8 cellular contexts compared by ENCODE assay signal in the genomic region with DNA sequence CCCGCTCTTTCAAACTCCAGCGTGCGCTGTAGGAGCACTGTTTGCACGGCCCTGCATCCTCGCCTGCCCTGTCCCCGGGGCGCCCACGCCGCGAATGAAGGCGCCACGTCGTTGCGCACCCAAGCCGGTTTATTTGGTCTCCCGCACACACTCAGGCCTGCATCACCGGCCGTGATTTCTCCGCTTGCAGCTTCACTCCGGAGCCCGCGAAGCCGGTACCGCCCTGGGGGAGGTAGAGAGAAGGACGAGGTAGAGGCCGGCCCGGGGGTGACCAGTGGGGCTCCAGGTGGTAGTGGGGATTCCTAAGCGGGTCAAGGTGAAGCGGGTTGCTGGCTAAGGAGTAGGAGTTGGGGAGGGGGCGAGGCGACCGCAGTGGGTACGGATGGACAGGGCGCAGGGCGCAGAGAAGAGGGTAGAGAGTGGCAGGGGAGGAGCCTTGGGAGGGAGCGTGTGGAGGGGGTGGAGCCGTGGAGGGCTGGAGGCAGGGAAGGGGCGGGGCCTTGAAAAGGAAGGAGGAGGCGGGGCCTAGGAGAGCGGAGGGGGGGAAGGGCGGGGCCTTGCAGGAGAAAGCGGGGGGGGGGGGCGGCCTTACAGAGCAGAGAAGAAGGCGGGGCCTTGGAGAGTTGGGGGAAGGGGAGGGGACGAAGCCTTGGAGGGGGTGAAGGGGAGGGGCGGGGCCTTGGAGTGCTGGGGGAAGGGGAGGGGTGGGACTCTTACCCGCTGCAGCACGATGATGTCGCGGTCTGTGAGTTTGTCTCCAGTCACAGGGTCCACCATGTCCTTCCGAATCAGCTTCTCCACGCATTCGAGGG. TPM values are rescaled to one million over a fixed set of nuclear protein-coding genes. Genes with fewer than 3 reads are reported as not detected.
DNase-seq lines count a peak whose midpoint lies in the region; ATAC-seq lines count a peak whose summit lies in the region.

No MANE protein-coding gene starts in this region.

- H3K27me3 ChIP-seq in CD8-positive, alpha-beta memory T cell (ENCODE audit: insufficient read depth, low read length, poor library complexity, severe bottlenecking) = no peaks in the 10 kb centered on the region
- H3K27me3 ChIP-seq in SJCRH30 = no peaks in the 10 kb centered on the region

- no peaks in the 10 kb centered on the region for H3K9me3 ChIP-seq in CD8-positive, alpha-beta memory T cell (ENCODE audit: low read length)
- H3K9me3 ChIP-seq in SJCRH30 (replicated peaks) = no peaks in the 10 kb centered on the region

- peak; percentile 26 for ATAC-seq in activated naive CD8-positive, alpha-beta T cell treated with anti-CD3 and anti-CD28 coated beads, Interleukin-2, amount 10 ng/mL, durations not matched to agents 7 days and 5 days (ENCODE audit: low read depth)
- ATAC-seq in HG02884 (IDR thresholded peaks at IDR 0.05; ENCODE audit: unreplicated experiment) = no peak

- peak overlapping the region in 6 of 8 donors; percentile 79 to 99 (median 88) for H3K27ac Mint-ChIP-seq in CD8-positive, alpha-beta memory T cell
- peak overlapping the region; percentile 92 for H3K27ac Mint-ChIP-seq in activated naive CD8-positive, alpha-beta T cell treated with anti-CD3 and anti-CD28 coated beads, Interleukin-2, amount 10 ng/mL, durations not matched to agents 7 days and 5 days

- peak; percentile 66 to 89 (median 74) for DNase-seq in CD8-positive, alpha-beta memory T cell
- DNase-seq in SJCRH30 (peak; percentile 64 to 73), islet precursor cell (peak; percentile 95), NCI-H524 treated with DMSO at 0.1 percent for 48 hours (lab: John Stamatoyannopoulos, UW) (no peak), retina (no peak)
- peak; percentile 82 for DNase-seq in activated naive CD8-positive, alpha-beta T cell treated with anti-CD3 and anti-CD28 coated beads, Interleukin-2, amount 10 ng/mL, durations not matched to agents 7 days and 5 days
- peak; percentile 44 to 77 for DNase-seq in stimulated activated CD8-positive, alpha-beta memory T cell treated with anti-CD3 and anti-CD28 coated beads, Interleukin-2, amount 100 ng/mL, for 48 hours (ENCODE audit: low read depth in 2 of 2)

- H3K4me3 Mint-ChIP-seq in CD8-positive, alpha-beta memory T cell = peak overlapping the region in 6 of 7 donors; percentile 54 to 84 (median 71)
- H3K4me3 Mint-ChIP-seq in activated naive CD8-positive, alpha-beta T cell treated with anti-CD3 and anti-CD28 coated beads, Interleukin-2, amount 10 ng/mL, durations not matched to agents 7 days and 5 days = peak overlapping the region; percentile 58

- no peaks in the 10 kb centered on the region for H3K9me3 Mint-ChIP-seq in CD8-positive, alpha-beta memory T cell
- no peaks in the 10 kb centered on the region for H3K9me3 Mint-ChIP-seq in activated naive CD8-positive, alpha-beta T cell treated with anti-CD3 and anti-CD28 coated beads, Interleukin-2, amount 10 ng/mL, durations not matched to agents 7 days and 5 days

- H3K27me3 Mint-ChIP-seq in CD8-positive, alpha-beta memory T cell = peaks cover 0 to 4% of the 10 kb centered on the region in 2 donors
- no peaks in the 10 kb centered on the region for H3K27me3 Mint-ChIP-seq in activated naive CD8-positive, alpha-beta T cell treated with anti-CD3 and anti-CD28 coated beads, Interleukin-2, amount 10 ng/mL, durations not matched to agents 7 days and 5 days

- H3K4me1 ChIP-seq in CD8-positive, alpha-beta memory T cell (ENCODE audit: insufficient read depth, low read length) = peaks cover 88% of the 10 kb centered on the region
- peaks cover 11% of the 10 kb centered on the region for H3K4me1 ChIP-seq in SJCRH30

- CTCF ChIA-PET in CD8-positive, alpha-beta memory T cell (lab: Charles Lee) = interaction anchor here (11.4 to 11.7 kb wide), 2 partner anchors 7 to 15 kb away, joined by 103 to 128 read pairs; no protein-coding TSS in a partner anchor

- no peak overlapping the region for H3K27ac ChIP-seq in CD8-positive, alpha-beta memory T cell (ENCODE audit: low read depth, low read length)
- H3K27ac ChIP-seq in SJCRH30 = no peak overlapping the region

- H3K4me1 Mint-ChIP-seq in CD8-positive, alpha-beta memory T cell = peaks cover 69 to 75% (median 71%) of the 10 kb centered on the region in 3 donors
- peaks cover 73% of the 10 kb centered on the region for H3K4me1 Mint-ChIP-seq in activated naive CD8-positive, alpha-beta T cell treated with anti-CD3 and anti-CD28 coated beads, Interleukin-2, amount 10 ng/mL, durations not matched to agents 7 days and 5 days

- H3K36me3 Mint-ChIP-seq in CD8-positive, alpha-beta memory T cell = peaks cover 12 to 49% (median 12%) of the 10 kb centered on the region in 3 donors
- peaks cover 34% of the 10 kb centered on the region for H3K36me3 Mint-ChIP-seq in activated naive CD8-positive, alpha-beta T cell treated with anti-CD3 and anti-CD28 coated beads, Interleukin-2, amount 10 ng/mL, durations not matched to agents 7 days and 5 days

- H3K36me3 ChIP-seq in CD8-positive, alpha-beta memory T cell (ENCODE audit: insufficient read depth, low read length) = peaks cover 35% of the 10 kb centered on the region
- peaks cover 32% of the 10 kb centered on the region for H3K36me3 ChIP-seq in SJCRH30

- H3K4me3 ChIP-seq in CD8-positive, alpha-beta memory T cell (ENCODE audit: low read length) = peak overlapping the region; percentile 37
- H3K4me3 ChIP-seq in SJCRH30 = no peak overlapping the region

- POLR2A ChIA-PET in CD8-positive, alpha-beta memory T cell (lab: Charles Lee) = interaction anchor here (0.7 to 1.0 kb wide), 2 partner anchors 82 to 108 kb away, joined by 3 read pairs; a partner anchor contains a TSS
- POLR2A ChIA-PET in activated naive CD8-positive, alpha-beta T cell treated with anti-CD3 and anti-CD28 coated beads, Interleukin-2, amount 10 ng/mL, durations not matched to agents 7 days and 5 days (lab: Charles Lee) = interaction anchor here (0.7 to 5.5 kb wide), 7 partner anchors 11 to 84 kb away, joined by 3 to 41 read pairs (median 3); a partner anchor contains a TSS

RNA-seq across cellular contexts. Expression of a gene that starts 24.6 kb away (rescaled TPM):
- total RNA-seq in CD8-positive, alpha-beta memory T cell = 10 to 100 TPM; 62.5 to 64.3 TPM
- polyA plus RNA-seq in CD8-positive, alpha-beta memory T cell = 414 TPM
- 54.2 and 66.5 TPM in 2 replicates for total RNA-seq in SJCRH30 (2014; rRNA removed; shearing (Covaris generic))
- total RNA-seq in activated naive CD8-positive, alpha-beta T cell treated with anti-CD3 and anti-CD28 coated beads, Interleukin-2, amount 10 ng/mL, durations not matched to agents 7 days and 5 days = 100 to 1,000 TPM; 122 to 125 TPM

RNA-seq across cellular contexts. Expression of a gene that starts 25.3 kb away (rescaled TPM):
- 1 to 10 TPM; 1.2 TPM for total RNA-seq in CD8-positive, alpha-beta memory T cell
- polyA plus RNA-seq in CD8-positive, alpha-beta memory T cell = 0.24 TPM
- total RNA-seq in SJCRH30 (2014; rRNA removed; shearing (Covaris generic)) = 0.51 and 0.58 TPM in 2 replicates
- 1 to 10 TPM; 1.5 to 2.3 TPM for total RNA-seq in activated naive CD8-positive, alpha-beta T cell treated with anti-CD3 and anti-CD28 coated beads, Interleukin-2, amount 10 ng/mL, durations not matched to agents 7 days and 5 days

RNA-seq across cellular contexts. Expression of a gene that starts 28.0 kb away (rescaled TPM):
- 1 to 10 TPM; 1.4 to 1.7 TPM for total RNA-seq in CD8-positive, alpha-beta memory T cell
- 2.1 TPM for polyA plus RNA-seq in CD8-positive, alpha-beta memory T cell
- 2.8 and 3.4 TPM in 2 replicates for total RNA-seq in SJCRH30 (2014; rRNA removed; shearing (Covaris generic))
- 1 to 10 TPM; 1.6 to 2.4 TPM for total RNA-seq in activated naive CD8-positive, alpha-beta T cell treated with anti-CD3 and anti-CD28 coated beads, Interleukin-2, amount 10 ng/mL, durations not matched to agents 7 days and 5 days

RNA-seq across cellular contexts. Expression of a gene that starts 35.2 kb away (rescaled TPM):
- 10 to 100 TPM; 25.9 to 27.5 TPM for total RNA-seq in CD8-positive, alpha-beta memory T cell
- polyA plus RNA-seq in CD8-positive, alpha-beta memory T cell = 0.81 TPM
- 6.1 and 6.3 TPM in 2 replicates for total RNA-seq in SJCRH30 (2014; rRNA removed; shearing (Covaris generic))
- 10 to 100 TPM; 49.7 TPM for total RNA-seq in activated naive CD8-positive, alpha-beta T cell treated with anti-CD3 and anti-CD28 coated beads, Interleukin-2, amount 10 ng/mL, durations not matched to agents 7 days and 5 days

RNA-seq across cellular contexts. Expression of a gene that starts 43.3 kb away (rescaled TPM):
- total RNA-seq in CD8-positive, alpha-beta memory T cell = 10 to 100 TPM; 16.2 to 16.3 TPM
- 52.4 TPM for polyA plus RNA-seq in CD8-positive, alpha-beta memory T cell
- 25.0 and 26.6 TPM in 2 replicates for total RNA-seq in SJCRH30 (2014; rRNA removed; shearing (Covaris generic))
- 10 to 100 TPM; 19.8 to 24.4 TPM for total RNA-seq in activated naive CD8-positive, alpha-beta T cell treated with anti-CD3 and anti-CD28 coated beads, Interleukin-2, amount 10 ng/mL, durations not matched to agents 7 days and 5 days

Comparison
In these comparisons a context has a peak if more than half of its experiments do, and no peak if none do; other contexts are left out.
1. DNase-seq: peak in CD8-positive, alpha-beta memory T cell (5 of 5), SJCRH30 (2 of 2), activated naive CD8-positive, alpha-beta T cell treated with anti-CD3 and anti-CD28 coated beads, Interleukin-2, amount 10 ng/mL, durations not matched to agents 7 days and 5 days (single experiment), islet precursor cell (single experiment) and stimulated activated CD8-positive, alpha-beta memory T cell treated with anti-CD3 and anti-CD28 coated beads, Interleukin-2, amount 100 ng/mL, for 48 hours (2 of 2); none in NCI-H524 treated with DMSO at 0.1 percent for 48 hours (single experiment) and retina (single experiment).